In the genomic region with DNA sequence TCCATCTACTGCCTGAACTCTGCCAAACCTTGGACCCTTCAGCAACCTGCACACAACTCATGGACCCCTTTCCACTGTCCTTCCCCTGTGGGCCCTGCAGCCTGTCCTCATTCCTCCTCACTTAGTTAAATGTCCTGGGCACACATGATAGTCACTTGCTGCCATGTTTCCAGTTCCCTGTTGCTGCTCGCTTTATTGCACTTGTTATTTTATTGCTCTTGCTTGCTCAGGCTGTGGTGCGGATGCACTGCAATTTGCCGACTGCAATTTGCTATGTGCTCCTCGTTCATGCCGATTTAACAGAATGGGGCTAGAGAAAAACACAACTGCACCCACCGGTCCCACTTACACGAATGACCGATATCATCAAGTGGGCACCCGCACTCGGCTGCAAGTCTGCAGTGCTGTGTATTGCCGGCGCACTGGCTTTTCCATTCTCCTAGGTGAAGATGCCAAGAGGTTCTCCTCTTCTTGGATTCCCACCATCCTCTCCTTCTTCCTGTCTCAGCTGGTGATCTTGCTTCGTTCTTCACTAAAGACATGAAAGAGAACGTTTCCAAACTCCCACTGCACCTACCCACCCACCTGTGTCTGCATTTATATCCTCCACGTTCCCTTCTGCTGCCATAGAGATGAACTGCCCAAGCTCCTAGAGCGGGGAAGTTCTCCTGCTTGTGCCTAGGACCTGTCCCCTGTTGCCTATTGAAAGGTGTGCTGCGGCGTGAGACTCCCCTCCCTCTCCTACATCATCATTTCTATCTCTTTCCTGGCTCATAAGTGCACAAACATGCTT, we compare ENCODE assay signal across 1 cellular context.
A peak's percentile ranks its signal among the peaks of the same experiment; 100 is the strongest.
TF ChIP-seq lines count a peak whose summit lies in the region.

No MANE protein-coding gene starts in this region.

TF ChIP-seq in WTC11, 78 proteins besides CTCF, POLR2A, EP300 and RAD21 (continued from another document):
- TF ChIP-seq, protein P1, sequence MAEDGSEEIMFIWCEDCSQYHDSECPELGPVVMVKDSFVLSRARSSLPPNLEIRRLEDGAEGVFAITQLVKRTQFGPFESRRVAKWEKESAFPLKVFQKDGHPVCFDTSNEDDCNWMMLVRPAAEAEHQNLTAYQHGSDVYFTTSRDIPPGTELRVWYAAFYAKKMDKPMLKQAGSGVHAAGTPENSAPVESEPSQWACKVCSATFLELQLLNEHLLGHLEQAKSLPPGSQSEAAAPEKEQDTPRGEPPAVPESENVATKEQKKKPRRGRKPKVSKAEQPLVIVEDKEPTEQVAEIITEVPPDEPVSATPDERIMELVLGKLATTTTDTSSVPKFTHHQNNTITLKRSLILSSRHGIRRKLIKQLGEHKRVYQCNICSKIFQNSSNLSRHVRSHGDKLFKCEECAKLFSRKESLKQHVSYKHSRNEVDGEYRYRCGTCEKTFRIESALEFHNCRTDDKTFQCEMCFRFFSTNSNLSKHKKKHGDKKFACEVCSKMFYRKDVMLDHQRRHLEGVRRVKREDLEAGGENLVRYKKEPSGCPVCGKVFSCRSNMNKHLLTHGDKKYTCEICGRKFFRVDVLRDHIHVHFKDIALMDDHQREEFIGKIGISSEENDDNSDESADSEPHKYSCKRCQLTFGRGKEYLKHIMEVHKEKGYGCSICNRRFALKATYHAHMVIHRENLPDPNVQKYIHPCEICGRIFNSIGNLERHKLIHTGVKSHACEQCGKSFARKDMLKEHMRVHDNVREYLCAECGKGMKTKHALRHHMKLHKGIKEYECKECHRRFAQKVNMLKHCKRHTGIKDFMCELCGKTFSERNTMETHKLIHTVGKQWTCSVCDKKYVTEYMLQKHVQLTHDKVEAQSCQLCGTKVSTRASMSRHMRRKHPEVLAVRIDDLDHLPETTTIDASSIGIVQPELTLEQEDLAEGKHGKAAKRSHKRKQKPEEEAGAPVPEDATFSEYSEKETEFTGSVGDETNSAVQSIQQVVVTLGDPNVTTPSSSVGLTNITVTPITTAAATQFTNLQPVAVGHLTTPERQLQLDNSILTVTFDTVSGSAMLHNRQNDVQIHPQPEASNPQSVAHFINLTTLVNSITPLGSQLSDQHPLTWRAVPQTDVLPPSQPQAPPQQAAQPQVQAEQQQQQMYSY (CRISPR knock-in tag; IDR thresholded peaks at IDR 0.05): 0 out of 2 replicates have a peak, but pooled peaks have one; percentile 9
TF ChIP-seq in WTC11: peak in this region for 1.
